In the genomic region with DNA sequence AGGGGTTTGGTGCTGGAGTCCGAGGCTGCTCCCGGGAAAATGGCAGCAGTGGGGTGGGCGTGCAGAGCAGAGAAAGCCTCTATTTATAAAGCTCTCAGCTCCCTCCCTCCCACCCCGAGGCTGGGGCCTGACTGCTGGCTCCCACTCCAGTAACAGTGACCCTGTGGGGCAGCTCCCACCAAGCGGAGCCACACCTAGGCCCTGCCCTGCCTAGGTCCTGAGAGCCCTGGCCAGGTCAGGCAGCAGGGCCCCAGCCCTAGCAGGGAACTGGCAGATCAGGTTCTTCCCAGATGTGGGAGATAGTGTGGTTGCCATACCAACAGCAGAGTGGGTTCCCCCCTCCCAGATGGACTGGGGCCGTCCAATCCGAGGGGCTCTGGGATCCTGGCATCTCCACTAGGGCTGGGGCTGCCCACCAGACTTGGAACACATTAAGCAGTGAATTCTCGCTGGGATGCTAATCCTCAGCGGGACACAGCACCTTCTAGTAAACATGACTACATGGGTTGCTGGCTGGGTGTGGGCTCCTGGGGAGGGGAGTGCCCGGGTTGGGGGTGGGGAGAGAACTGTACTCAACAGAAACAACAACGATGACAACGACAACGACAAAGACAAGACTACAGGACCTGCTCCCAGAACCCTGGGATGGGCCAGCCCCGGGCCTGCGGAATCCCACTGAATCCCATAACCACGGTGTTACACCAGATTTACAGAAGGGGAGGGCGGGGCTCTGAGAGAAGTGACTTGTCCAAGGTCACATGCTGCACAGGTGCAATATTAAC, we compare ENCODE assay signal across 8 cellular contexts. TPM values are rescaled to one million over a fixed set of nuclear protein-coding genes. Genes with fewer than 3 reads are reported as not detected.
DNase-seq lines count a peak whose midpoint lies in the region; ATAC-seq and TF ChIP-seq lines count a peak whose summit lies in the region.

No MANE protein-coding gene starts in this region.

- H3K27me3 ChIP-seq in Panc1 (ENCODE audit: control insufficient read depth, insufficient read depth, low read length) = no peaks in the 10 kb centered on the region
- H3K27me3 ChIP-seq in osteoblast (ENCODE audit: insufficient read depth, low read length) = no peaks in the 10 kb centered on the region

- H2AFZ ChIP-seq in osteoblast (ENCODE audit: low read length) = no peak overlapping the region

- TSS peak; percentile 64 for BruUV-seq in Panc1 (replicated peaks; lab: Mats Ljungman, UMichigan)

- H3K4me2 ChIP-seq in osteoblast (ENCODE audit: insufficient read depth, low read length) = peak overlapping the region; percentile 90

- H3K4me3 ChIP-seq in Panc1 (ENCODE audit: low read depth in 2 of 2, low read length in 2 of 2) (peak overlapping the region; percentile 68 to 72), osteoblast (ENCODE audit: insufficient read depth, low read length) (peak overlapping the region; percentile 80)

- H3K79me2 ChIP-seq in osteoblast (ENCODE audit: insufficient read depth, low read length) = peaks cover 29% of the 10 kb centered on the region

- H3K4me1 ChIP-seq in Panc1 (ENCODE audit: control insufficient read depth, insufficient read depth, low read length) = peaks cover 16% of the 10 kb centered on the region
- H3K4me1 ChIP-seq in osteoblast (ENCODE audit: insufficient read depth, low read length) = peaks cover 16% of the 10 kb centered on the region

- peaks cover 13% of the 10 kb centered on the region for H4K20me1 ChIP-seq in osteoblast (ENCODE audit: insufficient read depth, low read length)

- CTCF ChIA-PET in Panc1 (lab: Charles Lee) = no interaction called here

- ATAC-seq in Panc1 (no peak), GM18861 (IDR thresholded peaks at IDR 0.05; ENCODE audit: unreplicated experiment) (no peak)

- DNase-seq in NCI-H526 (lab: John Stamatoyannopoulos, UW) (peak; percentile 33 to 56), NCI-H526 treated with DMSO at 0.1 percent for 48 hours (lab: John Stamatoyannopoulos, UW) (no peak), Panc1 (ENCODE audit: low read depth, low spot score) (no peak), epithelial cell of prostate (ENCODE audit: low read depth, low spot score) (no peak), osteoblast (ENCODE audit: insufficient read length, low spot score, missing footprints) (peak; percentile 92), cerebellar nuclear complex (lab: John Stamatoyannopoulos, UW) (no peak)
- no peak for DNase-seq in stimulated activated naive CD4-positive, alpha-beta T cell treated with Interleukin-2 at 50 U/mL for 16 hours (lab: John Stamatoyannopoulos, UW)

- TF ChIP-seq CTCF in Panc1 (IDR thresholded peaks at IDR 0.05) = no peak
- TF ChIP-seq CTCF in osteoblast (IDR thresholded peaks at IDR 0.05; ENCODE audit: extremely low read depth, low read depth, low read length) = no peak

- in situ Hi-C loops in Panc1 (cut with HindIII; ENCODE audit: low pct_unique_long_range_greater_than_20kb, low sequenced_read_pairs) = no loop called here

- intact Hi-C loops in Panc1 (cut with micrococcal nuclease; ENCODE audit: unreplicated experiment) = no loop called here

- H3K36me3 ChIP-seq in Panc1 (ENCODE audit: control insufficient read depth, insufficient read depth, low read length) = no peaks in the 10 kb centered on the region
- H3K36me3 ChIP-seq in osteoblast (ENCODE audit: insufficient read depth, low read length) = no peaks in the 10 kb centered on the region

- H3K9me3 ChIP-seq in Panc1 (ENCODE audit: control insufficient read depth, insufficient read depth, low read depth, low read length) (no peaks in the 10 kb centered on the region), osteoblast (ENCODE audit: low read depth, low read length) (no peaks in the 10 kb centered on the region)

- POLR2A ChIA-PET in Panc1 (lab: Charles Lee) = no interaction called here

- 0 out of 2 replicates have a peak overlapping the region, but pooled peaks have one; percentile 66 for H3K27ac ChIP-seq in Panc1 (ENCODE audit: low read length)
- H3K27ac ChIP-seq in epithelial cell of prostate = peak overlapping the region; percentile 62
- H3K27ac ChIP-seq in osteoblast (ENCODE audit: low read depth, low read length) = no peak overlapping the region

RNA-seq across cellular contexts. Expression of a gene that starts 1.5 kb away (rescaled TPM):
- total RNA-seq in Panc1 (2021; ENCODE audit: unreplicated experiment) = 68.3 TPM
- polyA plus RNA-seq in Panc1 (2012; ENCODE audit: insufficient read length) = 94.4 TPM
- total RNA-seq in osteoblast = 37.3 and 38.6 TPM in 2 replicates

RNA-seq across cellular contexts. Expression of a gene that starts 9.8 kb away (rescaled TPM):
- total RNA-seq in Panc1 (2021; ENCODE audit: unreplicated experiment) (23.0 TPM), osteoblast (21.2 and 22.4 TPM in 2 replicates)
- 13.1 TPM for polyA plus RNA-seq in Panc1 (2012; ENCODE audit: insufficient read length)

RNA-seq across cellular contexts. Expression of a gene that starts 54.3 kb away (rescaled TPM):
- 13.7 TPM for total RNA-seq in Panc1 (2021; ENCODE audit: unreplicated experiment)
- 15.8 TPM for polyA plus RNA-seq in Panc1 (2012; ENCODE audit: insufficient read length)
- 10.3 and 10.5 TPM in 2 replicates for total RNA-seq in osteoblast

Comparison
In these comparisons a context has a peak if more than half of its experiments do, and no peak if none do; other contexts are left out.
1. DNase-seq: peak in NCI-H526 (2 of 2) and osteoblast (single experiment); none in NCI-H526 treated with DMSO at 0.1 percent for 48 hours (single experiment), Panc1 (single experiment), epithelial cell of prostate (single experiment), stimulated activated naive CD4-positive, alpha-beta T cell treated with Interleukin-2 at 50 U/mL for 16 hours (single experiment) and cerebellar nuclear complex (0 of 2).